ENCODE assay signal across 25 cellular contexts in genomic region chr2:109176928-109177327, GRCh38. TPM values are rescaled to one million over a fixed set of nuclear protein-coding genes. Genes with fewer than 3 reads are reported as not detected.
DNase-seq lines count a peak whose midpoint lies in the region; ATAC-seq, FAIRE-seq and TF ChIP-seq lines count a peak whose summit lies in the region.
"Had no signal": no experiment of that assay in that cellular context is flagged by ENCODE, and none has a peak within 500 bp of the region (broad histone marks: within the 10 kb centered on the region; RNA-seq: fewer than 3 reads in every experiment).

No MANE protein-coding gene starts in this region.

- no peak for FAIRE-seq in GM19239 (lab: Jason Lieb, UNC)
- FAIRE-seq: astrocyte, small intestine had no signal

- H3K23ac ChIP-seq in mesendoderm (ENCODE audit: low read length), result no peak overlapping the region

- H3K27ac ChIP-seq in ascending aorta (peak overlapping the region; percentile 46 to 98), mesendoderm (ENCODE audit: low read depth, low read length) (no peak overlapping the region)
- H3K27ac ChIP-seq: KMS-11, transverse colon had no signal

- no peaks in the 10 kb centered on the region for H3K79me1 ChIP-seq in mesendoderm (ENCODE audit: low read length)

- no peak overlapping the region for H4K8ac ChIP-seq in mesendoderm (ENCODE audit: low read depth, low read length)

- peaks cover 21 to 44% of the 10 kb centered on the region in 2 donors for H3K4me1 ChIP-seq in ascending aorta
- peaks cover 2% of the 10 kb centered on the region for H3K4me1 ChIP-seq in mesendoderm (ENCODE audit: control insufficient read depth, low read depth, low read length)
- H3K4me1 ChIP-seq: BE2C had no signal

- H3K18ac ChIP-seq in mesendoderm (ENCODE audit: low read length), result peak overlapping the region; percentile 10

- intact Hi-C loops in ascending aorta (cut with DNase I), result no loop called here

- H3K9me3 ChIP-seq in ascending aorta, result no peaks in the 10 kb centered on the region
- H3K9me3 ChIP-seq: BE2C, transverse colon had no signal

- no peak overlapping the region for H3K9ac ChIP-seq in mesendoderm (ENCODE audit: low read length)
- H3K9ac ChIP-seq: KMS-11 had no signal

- no peak overlapping the region for H3K4ac ChIP-seq in mesendoderm (ENCODE audit: low read depth, low read length)

- H3K36me3 ChIP-seq in ascending aorta (no peaks in the 10 kb centered on the region), mesendoderm (ENCODE audit: control insufficient read depth, insufficient read depth, low read length) (no peaks in the 10 kb centered on the region)
- H3K36me3 ChIP-seq: BE2C, stomach, transverse colon had no signal

- WGBS in mesendoderm (ENCODE audit: extremely low coverage, insufficient coverage, low lambda C conversion rate), result no CpG with 5 or more reads among the region's 2 CpGs

- DNase-seq in COLO668 (lab: John Stamatoyannopoulos, UW; ENCODE audit: unreplicated experiment) (peak; percentile 31), NCI-H82 (lab: John Stamatoyannopoulos, UW) (peak; percentile 73), ascending aorta (ENCODE audit: low spot score in 2 of 2) (no peak), mesendoderm (peak; percentile 38), GM19239 (ENCODE audit: insufficient read length, low spot score) (no peak), activated gamma-delta T cell (lab: John Stamatoyannopoulos, UW) (no peak)
- no peak for DNase-seq in stimulated activated CD4-positive, alpha-beta T cell treated with anti-CD3 and anti-CD28 coated beads, Interleukin-2, amount 100 ng/mL, for 48 hours
- DNase-seq: activated CD4-positive, alpha-beta T cell treated with anti-CD3 and anti-CD28 coated beads for 36 hours; activated CD8-positive, alpha-beta T cell treated with anti-CD3 and anti-CD28 coated beads, Interleukin-2, amount 10 ng/mL, durations not matched to agents 7 days and 5 days; BE2C; CD8-positive, alpha-beta memory T cell; central memory CD4-positive, alpha-beta T cell; GF-D8; HCEC 1CT; left ventricle myocardium superior; natural killer cell; NCI-H2029 treated with DMSO at 0.1 percent for 48 hours; NCI-H446; SHP77 treated with DMSO at 0.1 percent for 48 hours; small intestine; stomach; transverse colon had no signal

- H2BK15ac ChIP-seq in mesendoderm (replicated peaks; ENCODE audit: low read depth), result no peak overlapping the region

- no peak for TF ChIP-seq CTCF in ascending aorta (IDR thresholded peaks at IDR 0.05)

- H3K4me3 ChIP-seq in ascending aorta, result no peak overlapping the region
- H3K4me3 ChIP-seq in mesendoderm (ENCODE audit: low read length), result no peak overlapping the region
- H3K4me3 ChIP-seq: stomach, transverse colon had no signal

- H3K4me2 ChIP-seq in mesendoderm (ENCODE audit: low read length), result no peak overlapping the region
- H3K4me2 ChIP-seq: KMS-11 had no signal

- no peaks in the 10 kb centered on the region for H3K27me3 ChIP-seq in ascending aorta
- no peaks in the 10 kb centered on the region for H3K27me3 ChIP-seq in mesendoderm (ENCODE audit: insufficient read depth, low read length, poor library complexity)
- H3K27me3 ChIP-seq: BE2C, stomach, transverse colon had no signal

- no peak overlapping the region for H4K5ac ChIP-seq in mesendoderm (ENCODE audit: low read length)

- H2AK5ac ChIP-seq in mesendoderm (ENCODE audit: low read length), result no peak overlapping the region

- no peak for ATAC-seq in GM18520 (IDR thresholded peaks at IDR 0.05; ENCODE audit: unreplicated experiment)
- ATAC-seq: activated CD4-positive, alpha-beta T cell treated with anti-CD3 and anti-CD28 coated beads for 36 hours; activated CD8-positive, alpha-beta T cell treated with anti-CD3 and anti-CD28 coated beads, Interleukin-2, amount 10 ng/mL, durations not matched to agents 7 days and 5 days; left ventricle myocardium superior; natural killer cell had no signal

- H3K79me2 ChIP-seq in mesendoderm (ENCODE audit: control insufficient read depth, insufficient read depth, low read length), result no peaks in the 10 kb centered on the region

- no peak overlapping the region for H2BK5ac ChIP-seq in mesendoderm (ENCODE audit: low read length)

- no peak overlapping the region for H2BK120ac ChIP-seq in mesendoderm (ENCODE audit: low read depth, low read length)

- no peak overlapping the region for H3K56ac ChIP-seq in mesendoderm (ENCODE audit: low read length)

RNA-seq across cellular contexts. Expression of gene SH3RF3, which starts 47.9 kb away (rescaled TPM):
- total RNA-seq in ascending aorta, result 53.5 TPM
- polyA plus RNA-seq in mesendoderm (2013, experiment 1 of 2), result 1.1 TPM
- polyA plus RNA-seq in mesendoderm (2013, experiment 2 of 2), result 1.1 TPM

Comparison
In these comparisons a context has a peak if more than half of its experiments do, and no peak if none do; other contexts are left out.
1. DNase-seq: peak in COLO668 (single experiment), NCI-H82 (single experiment) and mesendoderm (single experiment); none in ascending aorta (0 of 2), GM19239 (single experiment), activated gamma-delta T cell (single experiment) and stimulated activated CD4-positive, alpha-beta T cell treated with anti-CD3 and anti-CD28 coated beads, Interleukin-2, amount 100 ng/mL, for 48 hours (0 of 2).